24 cellular contexts compared by ENCODE assay signal in the genomic region with DNA sequence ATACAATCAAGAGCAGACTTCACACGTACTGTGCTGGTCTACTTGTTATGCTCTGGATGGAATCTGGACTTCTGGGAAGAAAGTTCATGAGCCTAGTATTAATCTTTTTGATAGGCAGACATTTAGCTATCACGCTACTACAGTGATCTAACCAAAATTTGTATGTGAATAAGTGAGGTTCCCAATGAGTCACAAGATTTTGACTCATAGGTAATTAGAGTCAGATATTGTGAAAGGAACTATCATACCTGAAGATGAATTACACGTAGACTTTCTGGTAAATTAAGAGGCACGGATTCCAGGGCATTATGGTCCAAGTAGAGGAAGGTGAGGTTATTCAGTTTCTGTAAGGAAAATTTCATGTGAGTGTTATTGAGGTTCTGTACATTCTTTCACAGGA. TPM values are rescaled to one million over a fixed set of nuclear protein-coding genes. Genes with fewer than 3 reads are reported as not detected.
DNase-seq lines count a peak whose midpoint lies in the region; ATAC-seq and TF ChIP-seq lines count a peak whose summit lies in the region.
"Had no signal": no experiment of that assay in that cellular context is flagged by ENCODE, and none has a peak within 500 bp of the region (broad histone marks: within the 10 kb centered on the region; RNA-seq: fewer than 3 reads in every experiment).

No MANE protein-coding gene starts in this region.

- H3K27me3 ChIP-seq in thoracic aorta (replicated peaks; ENCODE audit: insufficient read depth), result no peaks in the 10 kb centered on the region
- H3K27me3 ChIP-seq: esophagus muscularis mucosa, pancreas, spleen had no signal

- H3K27me3 Mint-ChIP-seq in activated CD4-positive, alpha-beta T cell treated with anti-CD3 and anti-CD28 coated beads for 36 hours, result no peaks in the 10 kb centered on the region
- no peaks in the 10 kb centered on the region for H3K27me3 Mint-ChIP-seq in activated CD4-positive, alpha-beta T cell treated with anti-CD3 and anti-CD28 coated beads, Interleukin-2, amount 10 ng/mL, durations not matched to agents 24 days and 14 days
- no peaks in the 10 kb centered on the region for H3K27me3 Mint-ChIP-seq in glutamatergic neuron (ENCODE audit: unreplicated experiment)
- H3K27me3 Mint-ChIP-seq: brain had no signal

- peaks cover 14% of the 10 kb centered on the region for H3K36me3 ChIP-seq in thoracic aorta
- H3K36me3 ChIP-seq: lower lobe of right lung, pancreas, spleen had no signal

- intact Hi-C loops in activated CD4-positive, alpha-beta T cell treated with anti-CD3 and anti-CD28 coated beads for 36 hours (cut with DNase I, micrococcal nuclease), result no loop called here
- intact Hi-C loops in activated CD4-positive, alpha-beta T cell treated with anti-CD3 and anti-CD28 coated beads, Interleukin-2, amount 10 ng/mL, durations not matched to agents 24 days and 14 days (cut with micrococcal nuclease), result no loop called here

- peaks cover 3% of the 10 kb centered on the region for H3K4me1 Mint-ChIP-seq in activated CD4-positive, alpha-beta T cell treated with anti-CD3 and anti-CD28 coated beads for 36 hours
- H3K4me1 Mint-ChIP-seq in activated CD4-positive, alpha-beta T cell treated with anti-CD3 and anti-CD28 coated beads, Interleukin-2, amount 10 ng/mL, durations not matched to agents 24 days and 14 days, result peaks cover 5% of the 10 kb centered on the region
- no peaks in the 10 kb centered on the region for H3K4me1 Mint-ChIP-seq in glutamatergic neuron (ENCODE audit: low read depth, unreplicated experiment)
- H3K4me1 Mint-ChIP-seq: brain had no signal

- CTCF ChIA-PET in activated CD4-positive, alpha-beta T cell treated with anti-CD3 and anti-CD28 coated beads for 36 hours (lab: Charles Lee), result no interaction called here

- POLR2A ChIA-PET in activated CD4-positive, alpha-beta T cell treated with anti-CD3 and anti-CD28 coated beads for 36 hours (lab: Charles Lee), result no interaction called here

- H3K9me3 Mint-ChIP-seq in activated CD4-positive, alpha-beta T cell treated with anti-CD3 and anti-CD28 coated beads for 36 hours (ENCODE audit: low read depth), result no peaks in the 10 kb centered on the region
- H3K9me3 Mint-ChIP-seq in activated CD4-positive, alpha-beta T cell treated with anti-CD3 and anti-CD28 coated beads, Interleukin-2, amount 10 ng/mL, durations not matched to agents 24 days and 14 days, result no peaks in the 10 kb centered on the region
- H3K9me3 Mint-ChIP-seq in glutamatergic neuron (ENCODE audit: unreplicated experiment), result no peaks in the 10 kb centered on the region
- H3K9me3 Mint-ChIP-seq: brain had no signal

- H3K27ac Mint-ChIP-seq in activated CD4-positive, alpha-beta T cell treated with anti-CD3 and anti-CD28 coated beads for 36 hours, result no peak overlapping the region
- no peak overlapping the region for H3K27ac Mint-ChIP-seq in activated CD4-positive, alpha-beta T cell treated with anti-CD3 and anti-CD28 coated beads, Interleukin-2, amount 10 ng/mL, durations not matched to agents 24 days and 14 days
- H3K27ac Mint-ChIP-seq in glutamatergic neuron (ENCODE audit: unreplicated experiment), result no peak overlapping the region

- H3K4me1 ChIP-seq in thoracic aorta (ENCODE audit: control insufficient read depth in 1 of 2, low read depth in 2 of 2), result peaks cover 6 to 60% of the 10 kb centered on the region in 2 donors
- H3K4me1 ChIP-seq: lower lobe of right lung, pancreas, spleen had no signal

- H3K4me3 Mint-ChIP-seq in activated CD4-positive, alpha-beta T cell treated with anti-CD3 and anti-CD28 coated beads for 36 hours, result no peak overlapping the region
- no peak overlapping the region for H3K4me3 Mint-ChIP-seq in activated CD4-positive, alpha-beta T cell treated with anti-CD3 and anti-CD28 coated beads, Interleukin-2, amount 10 ng/mL, durations not matched to agents 24 days and 14 days
- no peak overlapping the region for H3K4me3 Mint-ChIP-seq in glutamatergic neuron (ENCODE audit: unreplicated experiment)
- H3K4me3 Mint-ChIP-seq: brain had no signal

- H3K36me3 Mint-ChIP-seq in activated CD4-positive, alpha-beta T cell treated with anti-CD3 and anti-CD28 coated beads for 36 hours (ENCODE audit: low read depth), result no peaks in the 10 kb centered on the region
- peaks cover 7% of the 10 kb centered on the region for H3K36me3 Mint-ChIP-seq in activated CD4-positive, alpha-beta T cell treated with anti-CD3 and anti-CD28 coated beads, Interleukin-2, amount 10 ng/mL, durations not matched to agents 24 days and 14 days (ENCODE audit: low read depth)
- no peaks in the 10 kb centered on the region for H3K36me3 Mint-ChIP-seq in glutamatergic neuron (ENCODE audit: unreplicated experiment)

- ATAC-seq in activated CD4-positive, alpha-beta T cell treated with anti-CD3 and anti-CD28 coated beads for 36 hours, result peak; percentile 26
- ATAC-seq in thoracic aorta (ENCODE audit: insufficient number of reproducible peaks, low FRiP score, low read depth) (no peak), HG03432 (IDR thresholded peaks at IDR 0.05; ENCODE audit: unreplicated experiment) (no peak)
- ATAC-seq: lower lobe of right lung, pancreas had no signal

- H3K27ac ChIP-seq in thoracic aorta, result peak overlapping the region; percentile 76 to 80
- H3K27ac ChIP-seq: 22Rv1, lower lobe of right lung, pancreas, spleen had no signal

- H3K9me3 ChIP-seq in thoracic aorta, result no peaks in the 10 kb centered on the region
- H3K9me3 ChIP-seq: esophagus muscularis mucosa, lower lobe of right lung, pancreas, spleen had no signal

- TF ChIP-seq CTCF in thoracic aorta (IDR thresholded peaks at IDR 0.05) (no peak), glutamatergic neuron (IDR thresholded peaks at IDR 0.05; ENCODE audit: partially characterized antibody, unreplicated experiment) (no peak)

- no peak for DNase-seq in activated CD4-positive, alpha-beta T cell treated with anti-CD3 and anti-CD28 coated beads for 36 hours
- DNase-seq in activated CD4-positive, alpha-beta T cell treated with anti-CD3 and anti-CD28 coated beads, Interleukin-2, amount 10 ng/mL, durations not matched to agents 24 days and 14 days, result no peak
- DNase-seq in amniotic epithelial cell (ENCODE audit: low read depth), result peak; percentile 54
- DNase-seq in kidney tubule cell (ENCODE audit: low spot score), result peak; percentile 24
- no peak for DNase-seq in thoracic aorta (ENCODE audit: low spot score)
- no peak for DNase-seq in glutamatergic neuron
- DNase-seq in dermis blood vessel endothelial cell, result no peak
- DNase-seq: activated CD4-positive, alpha-beta T cell treated with anti-CD3 and anti-CD28 coated beads, Interleukin-2, amount 50 U/mL, for 48 hours; activated naive CD4-positive, alpha-beta T cell treated with anti-CD3 and anti-CD28 coated beads, Interleukin-2, amount 50 U/mL, for 16 hours; activated T-cell treated with anti-CD3 and anti-CD28 coated beads, Interleukin-2, amount 50 U/mL, for 1 hour; DMS153; lower lobe of right lung; MM.1S; NCI-H1694; NCI-H446; pancreas; SHP77; spleen; T-helper 1 cell had no signal

- no peak overlapping the region for H3K4me3 ChIP-seq in thoracic aorta
- H3K4me3 ChIP-seq: esophagus muscularis mucosa, lower lobe of right lung, pancreas, spleen had no signal

RNA-seq across cellular contexts. Expression of a gene that starts 18.4 kb away (rescaled TPM):
- total RNA-seq in activated CD4-positive, alpha-beta T cell treated with anti-CD3 and anti-CD28 coated beads for 36 hours, result not detected
- total RNA-seq in activated CD4-positive, alpha-beta T cell treated with anti-CD3 and anti-CD28 coated beads, Interleukin-2, amount 10 ng/mL, durations not matched to agents 24 days and 14 days, result not detected in 2 replicates
- 100 to 1,000 TPM; 210 to 600 TPM for total RNA-seq in thoracic aorta
- not detected for total RNA-seq in glutamatergic neuron (ENCODE audit: unreplicated experiment)
- not detected in 2 replicates for total RNA-seq in dermis blood vessel endothelial cell
- total RNA-seq: dermis microvascular lymphatic vessel endothelial cell had no signal

RNA-seq across cellular contexts. Expression of a gene that starts 38.3 kb away (rescaled TPM):
- not detected for total RNA-seq in activated CD4-positive, alpha-beta T cell treated with anti-CD3 and anti-CD28 coated beads for 36 hours
- total RNA-seq in activated CD4-positive, alpha-beta T cell treated with anti-CD3 and anti-CD28 coated beads, Interleukin-2, amount 10 ng/mL, durations not matched to agents 24 days and 14 days, result not detected in 2 replicates
- total RNA-seq in thoracic aorta, result 100 to 1,000 TPM; 200 TPM
- not detected for total RNA-seq in glutamatergic neuron (ENCODE audit: unreplicated experiment)
- total RNA-seq in dermis blood vessel endothelial cell, result under 0.01 and 0.23 TPM in 2 replicates
- total RNA-seq: dermis microvascular lymphatic vessel endothelial cell had no signal

Comparison
In these comparisons a context has a peak if more than half of its experiments do, and no peak if none do; other contexts are left out.
1. DNase-seq: peak in amniotic epithelial cell (single experiment) and kidney tubule cell (single experiment); none in activated CD4-positive, alpha-beta T cell treated with anti-CD3 and anti-CD28 coated beads for 36 hours (single experiment), activated CD4-positive, alpha-beta T cell treated with anti-CD3 and anti-CD28 coated beads, Interleukin-2, amount 10 ng/mL, durations not matched to agents 24 days and 14 days (single experiment), thoracic aorta (single experiment), glutamatergic neuron (single experiment) and dermis blood vessel endothelial cell (single experiment).
2. RNA of a gene that starts 18.4 kb away (total RNA-seq): 210 to 600 TPM in thoracic aorta; not detected in activated CD4-positive, alpha-beta T cell treated with anti-CD3 and anti-CD28 coated beads for 36 hours, not detected in activated CD4-positive, alpha-beta T cell treated with anti-CD3 and anti-CD28 coated beads, Interleukin-2, amount 10 ng/mL, durations not matched to agents 24 days and 14 days, not detected in glutamatergic neuron (single experiment) and not detected in dermis blood vessel endothelial cell; every median in the first group is over 100 times any median in the second.
3. RNA of a gene that starts 38.3 kb away (total RNA-seq): 200 TPM in thoracic aorta; not detected in activated CD4-positive, alpha-beta T cell treated with anti-CD3 and anti-CD28 coated beads for 36 hours, not detected in activated CD4-positive, alpha-beta T cell treated with anti-CD3 and anti-CD28 coated beads, Interleukin-2, amount 10 ng/mL, durations not matched to agents 24 days and 14 days, not detected in glutamatergic neuron (single experiment) and under 0.01 to 0.23 TPM in dermis blood vessel endothelial cell; every median in the first group is over 100 times any median in the second.